In the genomic region with DNA sequence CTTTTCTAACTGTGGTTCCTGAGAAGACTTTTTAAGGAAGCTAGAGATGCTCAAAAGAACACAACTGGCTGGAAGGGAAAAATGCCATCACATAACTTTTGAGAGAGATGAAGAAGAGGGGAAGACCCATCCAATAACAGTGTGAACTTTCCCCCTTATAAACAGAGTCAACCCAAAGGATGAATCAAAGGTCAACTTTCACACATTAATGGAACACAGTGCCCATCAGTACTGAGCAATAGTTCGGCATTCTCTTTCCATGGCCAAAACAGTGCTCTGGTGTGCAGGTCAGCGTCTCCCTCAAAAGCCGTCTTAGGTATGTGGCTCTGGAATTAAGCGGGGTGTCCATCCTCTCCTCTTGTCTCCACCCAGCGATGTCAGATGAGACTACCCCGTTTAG, we compare ENCODE assay signal across 24 cellular contexts.
DNase-seq lines count a peak whose midpoint lies in the region; ATAC-seq and TF ChIP-seq lines count a peak whose summit lies in the region.
"Had no signal": no experiment of that assay in that cellular context is flagged by ENCODE, and none has a peak within 500 bp of the region (broad histone marks: within the 10 kb centered on the region; RNA-seq: fewer than 3 reads in every experiment).

No MANE protein-coding gene starts in this region.

- H3K9me3 ChIP-seq in esophagus muscularis mucosa (no peaks in the 10 kb centered on the region), neural progenitor cell (ENCODE audit: low read depth) (no peaks in the 10 kb centered on the region)
- H3K9me3 ChIP-seq: neutrophil, tibial nerve had no signal

- H3K79me2 ChIP-seq in neural progenitor cell (ENCODE audit: low read depth): no peaks in the 10 kb centered on the region

- CTCF ChIA-PET in activated B cell treated with CpG ODN at 0.5 μM for 24 hours (lab: Charles Lee): no interaction called here

- H3K4me3 Mint-ChIP-seq in activated T-cell treated with anti-CD3 and anti-CD28 coated beads, Interleukin-2, amount 50 U/mL, for 24 hours: peak overlapping the region; percentile 7
- no peak overlapping the region for H3K4me3 Mint-ChIP-seq in activated B cell treated with CpG ODN at 0.5 μM for 24 hours
- H3K4me3 Mint-ChIP-seq in neural progenitor cell: no peak overlapping the region
- H3K4me3 Mint-ChIP-seq: activated CD4-positive, alpha-beta T cell treated with anti-CD3 and anti-CD28 coated beads, Interleukin-2, amount 10 ng/mL, durations not matched to agents 7 days and 5 days; CD8-positive, alpha-beta T cell; GM23338 had no signal

- POLR2A ChIA-PET in activated B cell treated with CpG ODN at 0.5 μM for 24 hours (lab: Charles Lee): interaction anchor here (1.2 kb wide), 1 partner anchor 59 kb away, joined by 3 read pairs; no protein-coding TSS in a partner anchor

- TF ChIP-seq CTCF in activated B cell treated with CpG ODN at 0.5 μM for 24 hours (IDR thresholded peaks at IDR 0.05): no peak
- TF ChIP-seq CTCF in esophagus muscularis mucosa (IDR thresholded peaks at IDR 0.05): no peak
- TF ChIP-seq CTCF in neural progenitor cell (IDR thresholded peaks at IDR 0.05): no peak

- H3K4me2 ChIP-seq in neural progenitor cell: no peak overlapping the region
- H3K4me2 ChIP-seq: GM23338 had no signal

- intact Hi-C loops in activated B cell treated with CpG ODN at 0.5 μM for 24 hours (cut with micrococcal nuclease) (loop anchor here (2.0 to 10.0 kb wide), 2 partner anchors 16 to 50 kb away; no protein-coding TSS in a partner anchor), esophagus muscularis mucosa (cut with DNase I) (no loop called here)

- no peak overlapping the region for H2AFZ ChIP-seq in neural progenitor cell (replicated peaks)
- H2AFZ ChIP-seq: GM23338 had no signal

- peaks cover 3% of the 10 kb centered on the region for H3K9me3 Mint-ChIP-seq in activated T-cell treated with anti-CD3 and anti-CD28 coated beads, Interleukin-2, amount 50 U/mL, for 24 hours
- H3K9me3 Mint-ChIP-seq in activated B cell treated with CpG ODN at 0.5 μM for 24 hours: no peaks in the 10 kb centered on the region
- no peaks in the 10 kb centered on the region for H3K9me3 Mint-ChIP-seq in neural progenitor cell
- H3K9me3 Mint-ChIP-seq: CD8-positive, alpha-beta T cell; GM23338 had no signal

- peak overlapping the region; percentile 93 for H3K27ac Mint-ChIP-seq in activated T-cell treated with anti-CD3 and anti-CD28 coated beads, Interleukin-2, amount 50 U/mL, for 24 hours
- H3K27ac Mint-ChIP-seq in activated B cell treated with CpG ODN at 0.5 μM for 24 hours (peak overlapping the region; percentile 67), neural progenitor cell (peak overlapping the region; percentile 46)
- H3K27ac Mint-ChIP-seq: activated CD4-positive, alpha-beta T cell treated with anti-CD3 and anti-CD28 coated beads, Interleukin-2, amount 10 ng/mL, durations not matched to agents 7 days and 5 days; CD8-positive, alpha-beta T cell; GM23338 had no signal

- ATAC-seq in activated B cell treated with CpG ODN at 0.5 μM for 24 hours (ENCODE audit: low read depth): no peak
- no peak for ATAC-seq in HG03039 (IDR thresholded peaks at IDR 0.05; ENCODE audit: unreplicated experiment)
- no peak for ATAC-seq in GM21723 (IDR thresholded peaks at IDR 0.05; ENCODE audit: unreplicated experiment)
- ATAC-seq: CD8-positive, alpha-beta T cell; GM23338; right cardiac atrium had no signal

- H3K27ac ChIP-seq in esophagus muscularis mucosa (replicated peaks in 1 of 4) (no peak overlapping the region), neural progenitor cell (no peak overlapping the region)
- H3K27ac ChIP-seq: neutrophil, tibial nerve had no signal

- H3K36me3 Mint-ChIP-seq in activated T-cell treated with anti-CD3 and anti-CD28 coated beads, Interleukin-2, amount 50 U/mL, for 24 hours (ENCODE audit: low read depth): peaks cover 87% of the 10 kb centered on the region
- peaks cover 68% of the 10 kb centered on the region for H3K36me3 Mint-ChIP-seq in activated B cell treated with CpG ODN at 0.5 μM for 24 hours (ENCODE audit: low read depth)
- peaks cover 11% of the 10 kb centered on the region for H3K36me3 Mint-ChIP-seq in neural progenitor cell

- TF ChIP-seq POLR2A in esophagus muscularis mucosa (IDR thresholded peaks at IDR 0.05; ENCODE audit: low read depth): no peak

- H3K27me3 Mint-ChIP-seq in activated T-cell treated with anti-CD3 and anti-CD28 coated beads, Interleukin-2, amount 50 U/mL, for 24 hours: no peaks in the 10 kb centered on the region
- H3K27me3 Mint-ChIP-seq in activated B cell treated with CpG ODN at 0.5 μM for 24 hours (no peaks in the 10 kb centered on the region), neural progenitor cell (ENCODE audit: insufficient read depth, low read depth) (no peaks in the 10 kb centered on the region)
- H3K27me3 Mint-ChIP-seq: activated CD4-positive, alpha-beta T cell treated with anti-CD3 and anti-CD28 coated beads, Interleukin-2, amount 10 ng/mL, durations not matched to agents 7 days and 5 days had no signal

- no peaks in the 10 kb centered on the region for H4K20me1 ChIP-seq in neural progenitor cell (ENCODE audit: low read depth)

- H3K9ac ChIP-seq in neural progenitor cell: no peak overlapping the region

- H3K4me1 ChIP-seq in esophagus muscularis mucosa (peaks cover 0 to 3% (median 0%) of the 10 kb centered on the region in 4 donors), neural progenitor cell (no peaks in the 10 kb centered on the region)

- no peaks in the 10 kb centered on the region for H3K36me3 ChIP-seq in esophagus muscularis mucosa
- no peaks in the 10 kb centered on the region for H3K36me3 ChIP-seq in neural progenitor cell
- H3K36me3 ChIP-seq: neutrophil, tibial nerve had no signal

- no peak overlapping the region for H3K4me3 ChIP-seq in esophagus muscularis mucosa
- H3K4me3 ChIP-seq in neural progenitor cell: no peak overlapping the region
- H3K4me3 ChIP-seq: GM23338, tibial nerve had no signal

- TF ChIP-seq EP300 in esophagus muscularis mucosa (IDR thresholded peaks at IDR 0.05): no peak

- peaks cover 92% of the 10 kb centered on the region for H3K4me1 Mint-ChIP-seq in activated T-cell treated with anti-CD3 and anti-CD28 coated beads, Interleukin-2, amount 50 U/mL, for 24 hours (ENCODE audit: low read depth)
- peaks cover 69% of the 10 kb centered on the region for H3K4me1 Mint-ChIP-seq in activated B cell treated with CpG ODN at 0.5 μM for 24 hours
- H3K4me1 Mint-ChIP-seq in neural progenitor cell: peaks cover 35% of the 10 kb centered on the region

- no peaks in the 10 kb centered on the region for H3F3A ChIP-seq in neural progenitor cell (ENCODE audit: low read depth)

- 98% methylated on average over 6 of the region's 6 CpGs for WGBS in esophagus muscularis mucosa

- no peak for DNase-seq in activated T-cell treated with anti-CD3 and anti-CD28 coated beads, Interleukin-2, amount 50 U/mL, for 24 hours
- DNase-seq in activated T-cell treated with anti-CD3 and anti-CD28 coated beads, Interleukin-2, amount 50 U/mL, for 48 hours: no peak
- DNase-seq in activated B cell treated with CpG ODN at 0.5 μM for 24 hours: no peak
- DNase-seq in esophagus muscularis mucosa (ENCODE audit: extremely low spot score): peak; percentile 57
- no peak for DNase-seq in neural progenitor cell (ENCODE audit: low spot score)
- DNase-seq in cerebellar cortex (ENCODE audit: low spot score): no peak
- DNase-seq: activated CD4-positive, alpha-beta T cell treated with anti-CD3 and anti-CD28 coated beads, Interleukin-2, amount 10 ng/mL, durations not matched to agents 7 days and 5 days; activated gamma-delta T cell; CD8-positive, alpha-beta T cell; effector CD4-positive, alpha-beta T cell; hypothalamus; NCI-H146; NCI-H510A; right cardiac atrium; SIG-M5; stimulated activated CD4-positive, alpha-beta T cell treated with anti-CD3 and anti-CD28 coated beads, Interleukin-1b, Interleukin-23, amount 100 ng/mL, for 48 hours; stimulated activated CD8-positive, alpha-beta memory T cell treated with anti-CD3 and anti-CD28 coated beads, Interleukin-4, amount 100 ng/mL, for 48 hours; SW 1271; T-helper 9 cell had no signal

- H3K27me3 ChIP-seq in esophagus muscularis mucosa (no peaks in the 10 kb centered on the region), neural progenitor cell (no peaks in the 10 kb centered on the region)
- H3K27me3 ChIP-seq: neutrophil, tibial nerve had no signal
